Comparison of ENCODE assay signal across 1 cellular context in the genomic region with DNA sequence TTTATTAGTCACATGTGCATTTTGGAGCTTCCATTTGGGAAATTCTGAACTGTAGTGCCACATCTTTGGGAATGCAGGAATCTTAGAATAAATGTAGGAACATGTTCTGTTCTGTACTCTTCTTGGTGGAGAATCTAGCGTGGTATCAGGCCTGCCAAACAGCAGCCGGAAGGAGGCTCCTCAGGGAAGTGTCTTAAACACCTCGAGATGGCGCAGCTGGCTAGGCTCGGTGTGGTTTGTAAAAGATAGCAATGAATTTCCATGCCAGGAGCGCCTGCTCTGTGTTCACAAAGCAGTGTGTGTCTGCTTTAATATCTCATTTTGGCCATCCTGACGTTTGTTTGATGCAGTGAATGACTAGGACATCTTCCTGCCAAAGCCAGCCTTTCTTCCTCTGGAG.
TF ChIP-seq lines count a peak whose summit lies in the region.

No MANE protein-coding gene starts in this region.

TF ChIP-seq in IMR-90, 13 proteins besides CTCF, POLR2A, EP300 and RAD21 (continued from another document):
- TF ChIP-seq CEBPB (IDR thresholded peaks at IDR 0.05; ENCODE audit: low read depth, low read length): no peak
- TF ChIP-seq SMC3 (IDR thresholded peaks at IDR 0.05; ENCODE audit: low read depth, low read length): no peak
- TF ChIP-seq RFX5 (IDR thresholded peaks at IDR 0.05; ENCODE audit: low read depth, low read length): no peak
- TF ChIP-seq, protein P1, sequence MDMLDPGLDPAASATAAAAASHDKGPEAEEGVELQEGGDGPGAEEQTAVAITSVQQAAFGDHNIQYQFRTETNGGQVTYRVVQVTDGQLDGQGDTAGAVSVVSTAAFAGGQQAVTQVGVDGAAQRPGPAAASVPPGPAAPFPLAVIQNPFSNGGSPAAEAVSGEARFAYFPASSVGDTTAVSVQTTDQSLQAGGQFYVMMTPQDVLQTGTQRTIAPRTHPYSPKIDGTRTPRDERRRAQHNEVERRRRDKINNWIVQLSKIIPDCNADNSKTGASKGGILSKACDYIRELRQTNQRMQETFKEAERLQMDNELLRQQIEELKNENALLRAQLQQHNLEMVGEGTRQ (IDR thresholded peaks at IDR 0.05; ENCODE audit: low read depth, low read length): no peak
- TF ChIP-seq RCOR1 (IDR thresholded peaks at IDR 0.05; ENCODE audit: insufficient replicate concordance, low read length): no peak
- TF ChIP-seq FOS (IDR thresholded peaks at IDR 0.05; ENCODE audit: low read depth, low read length): no peak
TF ChIP-seq in IMR-90: peak in this region for 0.
